10 cellular contexts compared by ENCODE assay signal in the genomic region with DNA sequence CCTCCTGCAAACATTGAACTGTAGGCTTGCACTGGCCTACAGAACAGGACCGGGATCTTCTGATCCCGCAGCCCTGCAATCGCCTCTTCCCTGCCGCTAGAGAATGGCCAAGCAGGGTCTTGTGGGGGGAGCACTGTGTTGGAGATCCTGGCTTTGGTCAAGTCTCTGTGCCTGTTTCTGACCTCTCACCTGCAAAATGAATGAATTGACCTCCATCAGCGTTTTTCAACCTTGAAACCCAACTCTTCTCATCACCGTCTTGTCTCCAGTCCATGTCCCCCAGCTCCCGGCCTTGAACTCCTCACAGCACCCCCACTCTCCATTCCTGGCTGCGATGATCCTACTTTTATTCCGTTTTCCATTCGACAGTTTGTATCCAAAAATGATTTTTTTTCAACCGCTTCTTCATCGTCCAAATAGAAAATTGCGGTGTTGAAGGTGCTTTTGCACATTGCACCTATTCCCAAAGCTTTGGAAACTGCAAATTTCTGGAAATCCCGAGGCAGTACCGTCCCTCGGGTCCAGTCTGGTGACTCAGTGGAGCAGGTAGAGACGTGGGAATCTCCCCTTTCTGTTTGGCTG. TPM values are rescaled to one million over a fixed set of nuclear protein-coding genes. Genes with fewer than 3 reads are reported as not detected.
DNase-seq lines count a peak whose midpoint lies in the region; ATAC-seq and TF ChIP-seq lines count a peak whose summit lies in the region.
"Had no signal": no experiment of that assay in that cellular context is flagged by ENCODE, and none has a peak within 500 bp of the region (broad histone marks: within the 10 kb centered on the region; RNA-seq: fewer than 3 reads in every experiment).

No MANE protein-coding gene starts in this region.

- peaks cover 2% of the 10 kb centered on the region for H3K36me3 Mint-ChIP-seq in activated naive CD4-positive, alpha-beta T cell treated with anti-CD3 and anti-CD28 coated beads, Interleukin-2, amount 50 U/mL, for 24 hours
- peaks cover 16% of the 10 kb centered on the region for H3K36me3 Mint-ChIP-seq in activated naive CD8-positive, alpha-beta T cell treated with anti-CD3 and anti-CD28 coated beads, Interleukin-2, amount 50 U/mL, for 24 hours (ENCODE audit: low read depth)
- H3K36me3 Mint-ChIP-seq in memory B cell, result peaks cover 3% of the 10 kb centered on the region
- H3K36me3 Mint-ChIP-seq in type B pancreatic cell, result no peaks in the 10 kb centered on the region

- no peaks in the 10 kb centered on the region for H3K27me3 Mint-ChIP-seq in activated naive CD4-positive, alpha-beta T cell treated with anti-CD3 and anti-CD28 coated beads, Interleukin-2, amount 50 U/mL, for 24 hours
- H3K27me3 Mint-ChIP-seq in activated naive CD8-positive, alpha-beta T cell treated with anti-CD3 and anti-CD28 coated beads, Interleukin-2, amount 50 U/mL, for 24 hours, result no peaks in the 10 kb centered on the region
- no peaks in the 10 kb centered on the region for H3K27me3 Mint-ChIP-seq in memory B cell
- no peaks in the 10 kb centered on the region for H3K27me3 Mint-ChIP-seq in type B pancreatic cell

- TF ChIP-seq CTCF in type B pancreatic cell (conservative IDR thresholded peaks at IDR 0.05), result no peak

- H3K27ac Mint-ChIP-seq in activated naive CD4-positive, alpha-beta T cell treated with anti-CD3 and anti-CD28 coated beads, Interleukin-2, amount 50 U/mL, for 24 hours, result peak overlapping the region; percentile 59
- H3K27ac Mint-ChIP-seq in activated naive CD8-positive, alpha-beta T cell treated with anti-CD3 and anti-CD28 coated beads, Interleukin-2, amount 50 U/mL, for 24 hours, result peak overlapping the region; percentile 13
- no peak overlapping the region for H3K27ac Mint-ChIP-seq in memory B cell
- no peak overlapping the region for H3K27ac Mint-ChIP-seq in type B pancreatic cell

- peaks cover 67% of the 10 kb centered on the region for H3K4me1 Mint-ChIP-seq in activated naive CD4-positive, alpha-beta T cell treated with anti-CD3 and anti-CD28 coated beads, Interleukin-2, amount 50 U/mL, for 24 hours
- peaks cover 76% of the 10 kb centered on the region for H3K4me1 Mint-ChIP-seq in activated naive CD8-positive, alpha-beta T cell treated with anti-CD3 and anti-CD28 coated beads, Interleukin-2, amount 50 U/mL, for 24 hours
- H3K4me1 Mint-ChIP-seq in memory B cell (peaks cover 63% of the 10 kb centered on the region), type B pancreatic cell (ENCODE audit: unreplicated experiment) (peaks cover 42% of the 10 kb centered on the region)

- no peak for DNase-seq in activated naive CD4-positive, alpha-beta T cell (lab: John Stamatoyannopoulos, UW)
- DNase-seq in activated naive CD8-positive, alpha-beta T cell treated with anti-CD3 and anti-CD28 coated beads, Interleukin-2, amount 50 U/mL, for 24 hours, result no peak
- DNase-seq in memory B cell (ENCODE audit: low spot score in 2 of 2) (no peak), type B pancreatic cell (ENCODE audit: extremely low spot score, unreplicated experiment) (no peak), NOMO-1 treated with DMSO at 0.1 percent for 48 hours (lab: John Stamatoyannopoulos, UW; ENCODE audit: unreplicated experiment) (no peak), retina (no peak)
- DNase-seq: activated CD4-positive, alpha-beta T cell treated with anti-CD3 and anti-CD28 coated beads, Interleukin-2, amount 50 U/mL, for 1 hour; ovary had no signal

- H3K4me3 Mint-ChIP-seq in activated naive CD4-positive, alpha-beta T cell treated with anti-CD3 and anti-CD28 coated beads, Interleukin-2, amount 50 U/mL, for 24 hours, result peak overlapping the region; percentile 94
- H3K4me3 Mint-ChIP-seq in activated naive CD8-positive, alpha-beta T cell treated with anti-CD3 and anti-CD28 coated beads, Interleukin-2, amount 50 U/mL, for 24 hours, result peak overlapping the region; percentile 99
- peak overlapping the region; percentile 99 for H3K4me3 Mint-ChIP-seq in memory B cell
- H3K4me3 Mint-ChIP-seq in type B pancreatic cell, result peak overlapping the region; percentile 99

- no peak for ATAC-seq in activated naive CD8-positive, alpha-beta T cell treated with anti-CD3 and anti-CD28 coated beads, Interleukin-2, amount 50 U/mL, for 24 hours
- ATAC-seq in memory B cell (ENCODE audit: low read depth) (no peak), GM21423 (IDR thresholded peaks at IDR 0.05; ENCODE audit: unreplicated experiment) (no peak)

- no peaks in the 10 kb centered on the region for H3K9me3 Mint-ChIP-seq in activated naive CD4-positive, alpha-beta T cell treated with anti-CD3 and anti-CD28 coated beads, Interleukin-2, amount 50 U/mL, for 24 hours
- no peaks in the 10 kb centered on the region for H3K9me3 Mint-ChIP-seq in activated naive CD8-positive, alpha-beta T cell treated with anti-CD3 and anti-CD28 coated beads, Interleukin-2, amount 50 U/mL, for 24 hours
- H3K9me3 Mint-ChIP-seq in memory B cell, result no peaks in the 10 kb centered on the region
- no peaks in the 10 kb centered on the region for H3K9me3 Mint-ChIP-seq in type B pancreatic cell

RNA-seq across cellular contexts. Expression of a gene that starts 2.0 kb away (rescaled TPM):
- total RNA-seq in type B pancreatic cell (ENCODE audit: low replicate concordance), result 71.7 and 83.8 TPM in 2 replicates

RNA-seq across cellular contexts. Expression of a gene that starts 2.3 kb away (rescaled TPM):
- total RNA-seq in type B pancreatic cell (ENCODE audit: low replicate concordance), result 10.7 and 18.8 TPM in 2 replicates

RNA-seq across cellular contexts. Expression of a gene that starts 50.9 kb away (rescaled TPM):
- total RNA-seq in type B pancreatic cell (ENCODE audit: low replicate concordance), result 27.6 and 42.9 TPM in 2 replicates

Comparison
In these comparisons a context has a peak if more than half of its experiments do, and no peak if none do; other contexts are left out.
1. H3K27ac Mint-ChIP-seq: peak in activated naive CD4-positive, alpha-beta T cell treated with anti-CD3 and anti-CD28 coated beads, Interleukin-2, amount 50 U/mL, for 24 hours (single experiment) and activated naive CD8-positive, alpha-beta T cell treated with anti-CD3 and anti-CD28 coated beads, Interleukin-2, amount 50 U/mL, for 24 hours (single experiment); none in memory B cell (single experiment) and type B pancreatic cell (single experiment).
2. Peak in every context shown above with its lines, with median percentiles within 50 percentile points of each other: H3K4me3 Mint-ChIP-seq.